Comparison of ENCODE assay signal across 1 cellular context in genomic region chr14:35826218-35826951, GRCh38.
TF ChIP-seq lines count a peak whose summit lies in the region.

BRMS1L (plus strand) TSS chr14:35826338; CDS start chr14:35826517, 179 bp downstream.

TF ChIP-seq in K562, 482 proteins besides CTCF, POLR2A, EP300 and RAD21 (continued from another document and continues in another):
- TF ChIP-seq ARID4B (CRISPR knock-in tag; IDR thresholded peaks at IDR 0.05) (no peak), ZFP36 (IDR thresholded peaks at IDR 0.05; ENCODE audit: low read depth, low read length, partially characterized antibody) (no peak), MTA3 (IDR thresholded peaks at IDR 0.05; ENCODE audit: borderline replicate concordance) (no peak), PHB2 (IDR thresholded peaks at IDR 0.05; ENCODE audit: low read depth) (no peak), ZNF77 (CRISPR knock-in tag; IDR thresholded peaks at IDR 0.05) (no peak), ZBTB7A (IDR thresholded peaks at IDR 0.05; ENCODE audit: borderline replicate concordance, control insufficient read depth, low read depth, low read length) (peak; percentile 84; the same call in 1 of the 2 replicates), BCLAF1 (IDR thresholded peaks at IDR 0.05; ENCODE audit: borderline replicate concordance in 1 of 2, control insufficient read depth in 1 of 2, low read depth in 2 of 2, low read length in 1 of 2) (no peak), ZNF263 (CRISPR knock-in tag; IDR thresholded peaks at IDR 0.05; ENCODE audit: borderline replicate concordance) (no peak), HEY1 (CRISPR knock-in tag; IDR thresholded peaks at IDR 0.05; ENCODE audit: borderline replicate concordance) (no peak), PHF21A (IDR thresholded peaks at IDR 0.05; ENCODE audit: borderline replicate concordance, low read depth) (no peak), ZNF507 (tag; conservative IDR thresholded peaks at IDR 0.05) (no peak), FOXK1 (CRISPR knock-in tag; IDR thresholded peaks at IDR 0.05; ENCODE audit: borderline replicate concordance) (no peak), KAT7 (CRISPR knock-in tag; IDR thresholded peaks at IDR 0.05; ENCODE audit: borderline replicate concordance) (no peak), GATAD2A (IDR thresholded peaks at IDR 0.05) (no peak), ZC3H4 (CRISPR knock-in tag; IDR thresholded peaks at IDR 0.05; ENCODE audit: borderline replicate concordance) (no peak), CAMTA2 (CRISPR knock-in tag; conservative IDR thresholded peaks at IDR 0.05) (no peak), PBX2 (CRISPR knock-in tag; IDR thresholded peaks at IDR 0.05; ENCODE audit: low read depth) (no peak), PBX2 (tag; conservative IDR thresholded peaks at IDR 0.05; ENCODE audit: low read depth) (no peak), ZFP91 (CRISPR knock-in tag; IDR thresholded peaks at IDR 0.05) (no peak), BRCA1 (IDR thresholded peaks at IDR 0.05) (no peak), BRCA1 (CRISPR knock-in tag; IDR thresholded peaks at IDR 0.05) (no peak), ZNF175 (CRISPR knock-in tag; IDR thresholded peaks at IDR 0.05; ENCODE audit: low read depth) (no peak), RUNX1 (IDR thresholded peaks at IDR 0.05; ENCODE audit: low read depth) (no peak), POLR2AphosphoS5 (IDR thresholded peaks at IDR 0.05; ENCODE audit: control insufficient read depth, insufficient read depth, low read depth, low read length) (peak; percentile 56; the same call in 1 of the 2 replicates), CUX1 (CRISPR knock-in tag; IDR thresholded peaks at IDR 0.05) (no peak), TGIF2 (CRISPR knock-in tag; IDR thresholded peaks at IDR 0.05) (no peak), ZNF398 (CRISPR knock-in tag; IDR thresholded peaks at IDR 0.05) (no peak), BCL6 (CRISPR knock-in tag; IDR thresholded peaks at IDR 0.05) (no peak), ZNF644 (tag; IDR thresholded peaks at IDR 0.05; ENCODE audit: low read depth) (no peak), CBX8 (IDR thresholded peaks at IDR 0.05; ENCODE audit: borderline replicate concordance, extremely low read depth, low read depth, low read length, poor library complexity, severe bottlenecking) (no peak), XRCC3 (IDR thresholded peaks at IDR 0.05) (no peak), PRDM10 (IDR thresholded peaks at IDR 0.05; ENCODE audit: partially characterized antibody) (peak; percentile 58), ZBTB43 (CRISPR knock-in tag; IDR thresholded peaks at IDR 0.05) (no peak)
